1 cellular context compared by ENCODE assay signal in genomic region chr1:67261646-67262045, GRCh38.
TF ChIP-seq lines count a peak whose summit lies in the region.

No MANE protein-coding gene starts in this region.

TF ChIP-seq in K562, 482 proteins besides CTCF, POLR2A, EP300 and RAD21 (continued from another document):
- TF ChIP-seq FOXP4 (CRISPR knock-in tag; IDR thresholded peaks at IDR 0.05; ENCODE audit: borderline replicate concordance) (no peak), ATF4 (CRISPR knock-in tag; IDR thresholded peaks at IDR 0.05) (no peak)
